ENCODE assay signal across 17 cellular contexts in genomic region chr11:35649984-35650383, GRCh38. TPM values are rescaled to one million over a fixed set of nuclear protein-coding genes. Genes with fewer than 3 reads are reported as not detected.
DNase-seq lines count a peak whose midpoint lies in the region; ATAC-seq, FAIRE-seq and TF ChIP-seq lines count a peak whose summit lies in the region.
"Had no signal": no experiment of that assay in that cellular context is flagged by ENCODE, and none has a peak within 500 bp of the region (broad histone marks: within the 10 kb centered on the region; RNA-seq: fewer than 3 reads in every experiment).

No MANE protein-coding gene starts in this region.

- dilution Hi-C loops in endothelial cell of umbilical vein (cut with MboI; ENCODE audit: extremely low pct_ligation_motif_present, low sequenced_read_pairs) = no loop called here

- TF ChIP-seq POLR2A in endothelial cell of umbilical vein (IDR thresholded peaks at IDR 0.05; ENCODE audit: low read depth, low read length) = no peak

- H3K27me3 ChIP-seq in PC-3 (ENCODE audit: low read length) (no peaks in the 10 kb centered on the region), endothelial cell of umbilical vein (ENCODE audit: control insufficient read depth in 2 of 2, insufficient read depth in 2 of 2, low read length in 2 of 2) (no peaks in the 10 kb centered on the region)
- H3K27me3 ChIP-seq: breast epithelium had no signal

- no peaks in the 10 kb centered on the region for H3K79me2 ChIP-seq in PC-3 (ENCODE audit: low read length)
- no peaks in the 10 kb centered on the region for H3K79me2 ChIP-seq in endothelial cell of umbilical vein (ENCODE audit: control insufficient read depth, insufficient read depth, low read length)

- H3K27ac ChIP-seq in PC-3 (ENCODE audit: low read length) (no peak overlapping the region), endothelial cell of umbilical vein (ENCODE audit: insufficient read depth, low read depth, low read length) (no peak overlapping the region)
- H3K27ac ChIP-seq: breast epithelium, psoas muscle had no signal

- H3F3A ChIP-seq in PC-3 (ENCODE audit: low read length, unreplicated experiment) = no peaks in the 10 kb centered on the region

- CTCF ChIA-PET in PC-3 (lab: Charles Lee) (no interaction called here), endothelial cell of umbilical vein (lab: Charles Lee) (interaction anchor here (0.5 to 1.8 kb wide), 3 partner anchors 9 to 94 kb away, joined by 3 to 4 read pairs (median 3); no protein-coding TSS in a partner anchor)

- no peak overlapping the region for H3K4me2 ChIP-seq in PC-3 (ENCODE audit: low read length)
- no peak overlapping the region for H3K4me2 ChIP-seq in endothelial cell of umbilical vein (ENCODE audit: insufficient read depth, low read length)

- H3K4me3 ChIP-seq in PC-3 (ENCODE audit: low read length) (no peak overlapping the region), endothelial cell of umbilical vein (replicated peaks in 1 of 3; ENCODE audit: insufficient read depth in 1 of 3, low read depth in 1 of 3, low read length in 3 of 3) (no peak overlapping the region)
- H3K4me3 ChIP-seq: breast epithelium, psoas muscle had no signal

- H3K9me3 ChIP-seq in PC-3 (ENCODE audit: low read length) = no peaks in the 10 kb centered on the region
- H3K9me3 ChIP-seq in endothelial cell of umbilical vein (replicated peaks; ENCODE audit: control insufficient read depth, insufficient read depth, low read length) = no peaks in the 10 kb centered on the region
- H3K9me3 ChIP-seq: breast epithelium, psoas muscle had no signal

- peak; percentile 61 for FAIRE-seq in endothelial cell of umbilical vein (lab: Jason Lieb, UNC)

- H3K4me1 ChIP-seq in PC-3 (ENCODE audit: insufficient read depth, low read length) = no peaks in the 10 kb centered on the region
- H3K4me1 ChIP-seq in endothelial cell of umbilical vein (ENCODE audit: control insufficient read depth, extremely low read depth, insufficient read depth, low read length) = peaks cover 4% of the 10 kb centered on the region
- H3K4me1 ChIP-seq: breast epithelium, psoas muscle had no signal

- H2AFZ ChIP-seq in PC-3 (ENCODE audit: low read length) (no peak overlapping the region), endothelial cell of umbilical vein (ENCODE audit: low read depth, low read length) (no peak overlapping the region)

- H4K20me1 ChIP-seq in PC-3 (ENCODE audit: low read length) = no peaks in the 10 kb centered on the region
- no peaks in the 10 kb centered on the region for H4K20me1 ChIP-seq in endothelial cell of umbilical vein (replicated peaks; ENCODE audit: control insufficient read depth, extremely low read depth, insufficient read depth, low read length)

- intact Hi-C loops in PC-3 (cut with micrococcal nuclease) (no loop called here), endothelial cell of umbilical vein (cut with micrococcal nuclease) (no loop called here), Right ventricle myocardium superior (cut with DNase I) (no loop called here), cardiac septum (cut with DNase I) (no loop called here)

- TF ChIP-seq CTCF in PC-3 (conservative IDR thresholded peaks at IDR 0.05; ENCODE audit: low read depth, low read length) (no peak), endothelial cell of umbilical vein (IDR thresholded peaks at IDR 0.05; ENCODE audit: extremely low read depth in 1 of 2, insufficient read depth in 1 of 2, low read depth in 1 of 2, low read length in 2 of 2) (no peak)

- H3K36me3 ChIP-seq in PC-3 (ENCODE audit: low read depth, low read length) = no peaks in the 10 kb centered on the region
- no peaks in the 10 kb centered on the region for H3K36me3 ChIP-seq in endothelial cell of umbilical vein (ENCODE audit: control insufficient read depth in 2 of 2, extremely low read depth in 1 of 2, insufficient read depth in 2 of 2, low read length in 2 of 2)
- H3K36me3 ChIP-seq: breast epithelium had no signal

- no peaks in the 10 kb centered on the region for H3K9me2 ChIP-seq in PC-3 (replicated peaks; ENCODE audit: low read length)

- H3K9ac ChIP-seq in PC-3 (ENCODE audit: low read length) (no peak overlapping the region), endothelial cell of umbilical vein (replicated peaks; ENCODE audit: extremely low read depth, insufficient read depth, low read length) (no peak overlapping the region)

- DNase-seq in stimulated activated CD4-positive, alpha-beta T cell treated with anti-CD3 and anti-CD28 coated beads, Interleukin-2, amount 100 ng/mL, for 4 hours (ENCODE audit: low read depth) = peak; percentile 1
- DNase-seq in stimulated activated CD4-positive, alpha-beta T cell treated with anti-CD3 and anti-CD28 coated beads, Interleukin-1b, Interleukin-23, amount 100 ng/mL, for 48 hours = no peak
- peak; percentile 54 for DNase-seq in PC-3
- peak; percentile 29 for DNase-seq in endothelial cell of umbilical vein (ENCODE audit: low read depth, low spot score)
- no peak for DNase-seq in Right ventricle myocardium superior
- DNase-seq in cardiac septum (ENCODE audit: low spot score) = no peak
- DNase-seq: activated CD4-positive, alpha-beta memory T cell treated with anti-CD3 and anti-CD28 coated beads, Interleukin-2, amount 10 ng/mL, durations not matched to agents 7 days and 5 days; activated gamma-delta T cell; C1 segment of cervical spinal cord; DMS153; NCI-H187; psoas muscle; stimulated activated CD4-positive, alpha-beta T cell treated with anti-CD3 and anti-CD28 coated beads, Interleukin-12 subunit alpha, Interleukin-12 subunit beta, amount 100 ng/mL, for 4 hours had no signal

- no peaks in the 10 kb centered on the region for H3K9me1 ChIP-seq in endothelial cell of umbilical vein (replicated peaks; ENCODE audit: control insufficient read depth, extremely low read depth, insufficient read depth, low read length)

- BruUV-seq in PC-3 (replicated peaks; lab: Mats Ljungman, UMichigan) (no TSS peak), endothelial cell of umbilical vein (replicated peaks; lab: Mats Ljungman, UMichigan) (no TSS peak)

- POLR2A ChIA-PET in PC-3 (lab: Charles Lee; ENCODE audit: unreplicated experiment) (no interaction called here), endothelial cell of umbilical vein (lab: Charles Lee) (no interaction called here)

- ATAC-seq in PC-3 (no peak), Right ventricle myocardium superior (ENCODE audit: poor library complexity) (no peak), HG03354 (IDR thresholded peaks at IDR 0.05; ENCODE audit: poor library complexity, severe bottlenecking, unreplicated experiment) (no peak), GM21515 (IDR thresholded peaks at IDR 0.05; ENCODE audit: unreplicated experiment) (no peak)
- ATAC-seq: natural killer cell treated with Interleukin-12 subunit alpha and Interleukin-12 subunit beta and Interleukin-15 and Interleukin-18, amount 100 ng/mL, for 72 hours; psoas muscle had no signal

TF ChIP-seq in endothelial cell of umbilical vein, 7 proteins besides CTCF, POLR2A, EP300 and RAD21:
- TF ChIP-seq POLR2AphosphoS5 (IDR thresholded peaks at IDR 0.05; ENCODE audit: insufficient read depth, low read depth, low read length) = no peak
- TF ChIP-seq MAX (IDR thresholded peaks at IDR 0.05; ENCODE audit: insufficient read depth, insufficient read length) = no peak
- TF ChIP-seq MYC (IDR thresholded peaks at IDR 0.05; ENCODE audit: low read depth, low read length) = no peak
- TF ChIP-seq FOS (IDR thresholded peaks at IDR 0.05; ENCODE audit: borderline replicate concordance, insufficient read depth, low read length) = no peak
- TF ChIP-seq JUN (IDR thresholded peaks at IDR 0.05; ENCODE audit: borderline replicate concordance, insufficient read depth, insufficient read length, low read depth) = no peak
- TF ChIP-seq GATA2 (IDR thresholded peaks at IDR 0.05; ENCODE audit: insufficient read depth, insufficient read length, low read depth, low read length) = no peak
- no peak for TF ChIP-seq EZH2 (IDR thresholded peaks at IDR 0.05; ENCODE audit: borderline replicate concordance, low read depth, low read length, severe bottlenecking)

RNA-seq across cellular contexts. Expression of gene TRIM44, which starts 12.6 kb away (rescaled TPM):
- total RNA-seq in PC-3 (2014; rRNA removed) (14.0 TPM in 2 replicates), endothelial cell of umbilical vein (62.3 and 72.0 TPM in 2 replicates), Right ventricle myocardium superior (34.0 TPM), cardiac septum (57.8 TPM)
- polyA plus RNA-seq in endothelial cell of umbilical vein = 20.9 and 31.7 TPM in 2 replicates
- polyA plus RNA-seq in endothelial cell of umbilical vein (2011; cell fraction: cytosol; rRNA removed) = 48.7 and 50.3 TPM in 2 replicates
- polyA plus RNA-seq in endothelial cell of umbilical vein (2011; cell fraction: nucleus; rRNA removed) = 82.4 and 92.5 TPM in 2 replicates
- 48.1 and 49.6 TPM in 2 replicates for polyA plus RNA-seq in endothelial cell of umbilical vein (2012)
- 108 and 131 TPM in 2 replicates for polyA minus RNA-seq in endothelial cell of umbilical vein
- 56.6 TPM for polyA minus RNA-seq in endothelial cell of umbilical vein (2011; cell fraction: cytosol; rRNA and poly(A)+ RNA removed)
- 21.0 and 29.0 TPM in 2 replicates for polyA minus RNA-seq in endothelial cell of umbilical vein (2011; cell fraction: nucleus; rRNA and poly(A)+ RNA removed)

RNA-seq across cellular contexts. Expression of gene FJX1, which starts 31.7 kb away (rescaled TPM):
- total RNA-seq in PC-3 (2014; rRNA removed) (71.4 and 97.1 TPM in 2 replicates), endothelial cell of umbilical vein (23.7 and 26.6 TPM in 2 replicates), Right ventricle myocardium superior (0.65 TPM), cardiac septum (3.6 TPM)
- 9.2 and 11.1 TPM in 2 replicates for polyA plus RNA-seq in endothelial cell of umbilical vein
- 7.3 and 8.4 TPM in 2 replicates for polyA plus RNA-seq in endothelial cell of umbilical vein (2011; cell fraction: cytosol; rRNA removed)
- polyA plus RNA-seq in endothelial cell of umbilical vein (2011; cell fraction: nucleus; rRNA removed) = 7.5 and 9.6 TPM in 2 replicates
- 14.5 and 18.8 TPM in 2 replicates for polyA plus RNA-seq in endothelial cell of umbilical vein (2012)
- 5.2 and 5.7 TPM in 2 replicates for polyA minus RNA-seq in endothelial cell of umbilical vein
- polyA minus RNA-seq in endothelial cell of umbilical vein (2011; cell fraction: cytosol; rRNA and poly(A)+ RNA removed) = 5.5 TPM
- 3.9 and 8.0 TPM in 2 replicates for polyA minus RNA-seq in endothelial cell of umbilical vein (2011; cell fraction: nucleus; rRNA and poly(A)+ RNA removed)

Comparison
In these comparisons a context has a peak if more than half of its experiments do, and no peak if none do; other contexts are left out.
1. DNase-seq: peak in stimulated activated CD4-positive, alpha-beta T cell treated with anti-CD3 and anti-CD28 coated beads, Interleukin-2, amount 100 ng/mL, for 4 hours (single experiment), PC-3 (single experiment) and endothelial cell of umbilical vein (single experiment); none in stimulated activated CD4-positive, alpha-beta T cell treated with anti-CD3 and anti-CD28 coated beads, Interleukin-1b, Interleukin-23, amount 100 ng/mL, for 48 hours (single experiment), Right ventricle myocardium superior (single experiment) and cardiac septum (single experiment).